Comparison of ENCODE assay signal across 11 cellular contexts in genomic region chr6:87714093-87714809, GRCh38. TPM values are rescaled to one million over a fixed set of nuclear protein-coding genes. Genes with fewer than 3 reads are reported as not detected.
A peak's percentile ranks its signal among the peaks of the same experiment; 100 is the strongest.
DNase-seq lines count a peak whose midpoint lies in the region; ATAC-seq and TF ChIP-seq lines count a peak whose summit lies in the region.
"Had no signal": no experiment of that assay in that cellular context is flagged by ENCODE, and none has a peak within 500 bp of the region (broad histone marks: within the 10 kb centered on the region; RNA-seq: fewer than 3 reads in every experiment).

No MANE protein-coding gene starts in this region.

- H3K9me3 ChIP-seq in OCI-LY3 (ENCODE audit: insufficient read depth, low read length) (no peaks in the 10 kb centered on the region), fibroblast of lung (ENCODE audit: control insufficient read depth, insufficient read depth, low read depth, low read length) (no peaks in the 10 kb centered on the region), aorta (ENCODE audit: control insufficient read depth, low read length) (no peaks in the 10 kb centered on the region)
- H3K9me3 ChIP-seq: suprapubic skin had no signal

- H3K36me3 ChIP-seq in OCI-LY3 (replicated peaks; ENCODE audit: low read depth, low read length) (no peaks in the 10 kb centered on the region), fibroblast of lung (ENCODE audit: control insufficient read depth, insufficient read depth, low read length) (no peaks in the 10 kb centered on the region), aorta (ENCODE audit: control insufficient read depth in 1 of 2, insufficient read depth in 2 of 2, low read length in 1 of 2) (no peaks in the 10 kb centered on the region)
- H3K36me3 ChIP-seq: suprapubic skin had no signal

- no peaks in the 10 kb centered on the region for H3K79me2 ChIP-seq in OCI-LY3 (ENCODE audit: low read length)
- no peaks in the 10 kb centered on the region for H3K79me2 ChIP-seq in fibroblast of lung (ENCODE audit: control insufficient read depth, insufficient read depth, low read length)

- ATAC-seq in GM21528 (IDR thresholded peaks at IDR 0.05; ENCODE audit: low FRiP score, unreplicated experiment) (peak; percentile 47), aorta (ENCODE audit: low FRiP score) (no peak), GM19467 (IDR thresholded peaks at IDR 0.05; ENCODE audit: unreplicated experiment) (no peak)

- H3K27me3 ChIP-seq in OCI-LY3 (ENCODE audit: low read depth, low read length) (no peaks in the 10 kb centered on the region), fibroblast of lung (ENCODE audit: control insufficient read depth, insufficient read depth, low read length) (no peaks in the 10 kb centered on the region), aorta (ENCODE audit: control insufficient read depth in 1 of 2, insufficient read depth in 2 of 2, low read length in 1 of 2) (no peaks in the 10 kb centered on the region)
- H3K27me3 ChIP-seq: suprapubic skin had no signal

- DNase-seq in COLO829 (ENCODE audit: low spot score) (peak; percentile 56), fibroblast of lung (ENCODE audit: low read depth in 2 of 2) (peak; percentile 88 to 89), aorta (no peak), NCI-H2029 treated with DMSO at 0.1 percent for 48 hours (lab: John Stamatoyannopoulos, UW) (no peak), Ammon's horn (ENCODE audit: low spot score) (no peak)
- DNase-seq: activated naive CD4-positive, alpha-beta T cell; NCI-H2171 treated with DMSO at 0.1 percent for 48 hours had no signal

- H4K20me1 ChIP-seq in OCI-LY3 (ENCODE audit: insufficient read depth, low read length) (no peaks in the 10 kb centered on the region), fibroblast of lung (ENCODE audit: control insufficient read depth, extremely low read depth, insufficient read depth, low read length) (no peaks in the 10 kb centered on the region)

- intact Hi-C loops in aorta (cut with DNase I), result no loop called here

- no peak overlapping the region for H3K4me3 ChIP-seq in OCI-LY3 (ENCODE audit: low read length)
- no peak overlapping the region for H3K4me3 ChIP-seq in fibroblast of lung (replicated peaks in 1 of 4; ENCODE audit: control extremely low read depth in 1 of 4, insufficient read depth in 1 of 4, low read depth in 3 of 4, low read length in 4 of 4)
- no peak overlapping the region for H3K4me3 ChIP-seq in aorta (ENCODE audit: low read length in 2 of 2)
- H3K4me3 ChIP-seq: suprapubic skin had no signal

- H3K27ac ChIP-seq in OCI-LY3 (ENCODE audit: low read length), result no peak overlapping the region
- no peak overlapping the region for H3K27ac ChIP-seq in fibroblast of lung (ENCODE audit: insufficient read depth, low read length)
- H3K27ac ChIP-seq in aorta (ENCODE audit: low read depth in 1 of 2, low read length in 2 of 2), result no peak overlapping the region
- H3K27ac ChIP-seq: suprapubic skin had no signal

- H2AFZ ChIP-seq in OCI-LY3 (ENCODE audit: low read depth, low read length) (peak overlapping the region; percentile 61), fibroblast of lung (ENCODE audit: low read length) (no peak overlapping the region)

- H3K9ac ChIP-seq in OCI-LY3 (ENCODE audit: low read length) (no peak overlapping the region), fibroblast of lung (ENCODE audit: insufficient read depth, low read length) (no peak overlapping the region)

- H3K4me2 ChIP-seq in OCI-LY3 (ENCODE audit: low read length), result no peak overlapping the region
- H3K4me2 ChIP-seq in fibroblast of lung (ENCODE audit: extremely low read depth, insufficient read depth, low read length), result peak overlapping the region; percentile 37

- WGBS in aorta, 2 donors, result 74 to 76% methylated on average over 2 of the region's 2 CpGs

- TF ChIP-seq CTCF in OCI-LY3 (IDR thresholded peaks at IDR 0.05; ENCODE audit: low read depth, low read length) (no peak), fibroblast of lung (conservative IDR thresholded peaks at IDR 0.05 in 1 of 2, IDR thresholded peaks at IDR 0.05 in 1 of 2; ENCODE audit: low read depth in 1 of 2, low read length in 2 of 2) (no peak)

- H3K4me1 ChIP-seq in OCI-LY3 (ENCODE audit: low read length) (peaks cover 10% of the 10 kb centered on the region), fibroblast of lung (ENCODE audit: control insufficient read depth, extremely low read depth, insufficient read depth, low read length) (peaks cover 3% of the 10 kb centered on the region), aorta (ENCODE audit: control insufficient read depth in 1 of 2, insufficient read depth in 2 of 2, low read length in 2 of 2) (no peaks in the 10 kb centered on the region)

RNA-seq across cellular contexts. Expression of gene AKIRIN2, which starts 12.2 kb away (rescaled TPM):
- total RNA-seq in fibroblast of lung (20.0 and 33.7 TPM in 2 replicates), aorta (10 to 100 TPM; 38.5 to 43.5 TPM)
- polyA plus RNA-seq in fibroblast of lung (34.4 and 41.0 TPM in 2 replicates), aorta (10 to 100 TPM; 17.8 to 25.1 TPM)
- 38.4 and 47.4 TPM in 2 replicates for polyA plus RNA-seq in fibroblast of lung (2012)
- 13.6 TPM in 2 replicates for polyA minus RNA-seq in fibroblast of lung (ENCODE audit: low replicate concordance)

Comparison
In these comparisons a context has a peak if more than half of its experiments do, and no peak if none do; other contexts are left out.
1. DNase-seq: peak in COLO829 (single experiment) and fibroblast of lung (2 of 2); none in aorta (0 of 2), NCI-H2029 treated with DMSO at 0.1 percent for 48 hours (single experiment) and Ammon's horn (single experiment).